In the genomic region with DNA sequence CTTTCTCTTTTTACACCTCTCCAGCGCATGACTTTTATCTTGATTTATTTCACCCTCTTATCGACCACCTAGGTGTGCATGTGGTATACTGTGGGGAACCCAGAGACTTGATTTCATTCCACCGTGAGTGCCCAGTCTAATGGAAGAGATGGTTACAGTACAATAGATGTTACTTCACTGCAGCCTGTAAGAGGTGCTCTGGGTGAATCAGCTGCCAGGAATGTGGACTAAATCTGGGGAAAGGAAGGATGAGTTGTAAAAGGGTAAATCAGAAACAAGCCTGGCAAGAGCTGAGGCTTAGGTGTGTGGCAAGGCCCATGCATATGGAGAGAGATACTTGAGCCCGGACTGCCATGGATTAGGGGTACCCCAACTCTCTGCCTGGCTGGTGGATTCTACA, we compare ENCODE assay signal across 11 cellular contexts. TPM values are rescaled to one million over a fixed set of nuclear protein-coding genes. Genes with fewer than 3 reads are reported as not detected.
A peak's percentile ranks its signal among the peaks of the same experiment; 100 is the strongest.
DNase-seq lines count a peak whose midpoint lies in the region; ATAC-seq and FAIRE-seq lines count a peak whose summit lies in the region.
"Had no signal": no experiment of that assay in that cellular context is flagged by ENCODE, and none has a peak within 500 bp of the region (broad histone marks: within the 10 kb centered on the region; RNA-seq: fewer than 3 reads in every experiment).

No MANE protein-coding gene starts in this region.

- peak; percentile 81 for DNase-seq in AG08395 (ENCODE audit: low spot score)
- DNase-seq in HTR-8/SVneo (ENCODE audit: insufficient read length, low spot score): peak; percentile 69
- peak; percentile 29 for DNase-seq in dermis blood vessel endothelial cell
- DNase-seq in lung microvascular endothelial cell (ENCODE audit: low read depth in 2 of 2): peak; percentile 42 to 43
- no peak for DNase-seq in activated naive CD4-positive, alpha-beta T cell treated with anti-CD3 and anti-CD28 coated beads, Interleukin-2, amount 50 U/mL, for 72 hours (ENCODE audit: low spot score in 2 of 2)
- DNase-seq in NCI-H82 (lab: John Stamatoyannopoulos, UW): no peak
- DNase-seq in NCI-H1930 (lab: John Stamatoyannopoulos, UW): no peak
- no peak for DNase-seq in activated T-helper 1 cell treated with anti-CD3 and anti-CD28 coated beads, Interleukin-12 subunit alpha, Interleukin-12 subunit beta, Interleukin-2, Interleukin-4 antibody, amounts not matched to agents 30 ng/mL and 10 ng/mL and 1 ng/mL, durations not matched to agents 14 hours and 24 hours and 36 hours (ENCODE audit: low spot score)
- DNase-seq: DMS153; stimulated activated naive CD4-positive, alpha-beta T cell treated with Interleukin-2 at 50 U/mL for 16 hours had no signal

- H3K27ac Mint-ChIP-seq in activated naive CD4-positive, alpha-beta T cell treated with anti-CD3 and anti-CD28 coated beads, Interleukin-2, amount 50 U/mL, for 72 hours: no peak overlapping the region
- no peak overlapping the region for H3K27ac Mint-ChIP-seq in activated T-helper 1 cell treated with anti-CD3 and anti-CD28 coated beads, Interleukin-12 subunit alpha, Interleukin-12 subunit beta, Interleukin-2, Interleukin-4 antibody, amounts not matched to agents 30 ng/mL and 10 ng/mL and 1 ng/mL, durations not matched to agents 14 hours and 24 hours and 36 hours

- no peak overlapping the region for H3K4me3 Mint-ChIP-seq in activated T-helper 1 cell treated with anti-CD3 and anti-CD28 coated beads, Interleukin-12 subunit alpha, Interleukin-12 subunit beta, Interleukin-2, Interleukin-4 antibody, amounts not matched to agents 30 ng/mL and 10 ng/mL and 1 ng/mL, durations not matched to agents 14 hours and 24 hours and 36 hours

- H3K9me3 Mint-ChIP-seq in activated naive CD4-positive, alpha-beta T cell treated with anti-CD3 and anti-CD28 coated beads, Interleukin-2, amount 50 U/mL, for 72 hours: no peaks in the 10 kb centered on the region
- H3K9me3 Mint-ChIP-seq in activated T-helper 1 cell treated with anti-CD3 and anti-CD28 coated beads, Interleukin-12 subunit alpha, Interleukin-12 subunit beta, Interleukin-2, Interleukin-4 antibody, amounts not matched to agents 30 ng/mL and 10 ng/mL and 1 ng/mL, durations not matched to agents 14 hours and 24 hours and 36 hours: no peaks in the 10 kb centered on the region

- no peaks in the 10 kb centered on the region for H3K27me3 Mint-ChIP-seq in activated T-helper 1 cell treated with anti-CD3 and anti-CD28 coated beads, Interleukin-12 subunit alpha, Interleukin-12 subunit beta, Interleukin-2, Interleukin-4 antibody, amounts not matched to agents 30 ng/mL and 10 ng/mL and 1 ng/mL, durations not matched to agents 14 hours and 24 hours and 36 hours (ENCODE audit: insufficient read depth)

- intact Hi-C loops in activated T-helper 1 cell treated with anti-CD3 and anti-CD28 coated beads, Interleukin-12 subunit alpha, Interleukin-12 subunit beta, Interleukin-2, Interleukin-4 antibody, amounts not matched to agents 30 ng/mL and 10 ng/mL and 1 ng/mL, durations not matched to agents 14 hours and 24 hours and 36 hours (cut with micrococcal nuclease): no loop called here

- H3K36me3 Mint-ChIP-seq in activated naive CD4-positive, alpha-beta T cell treated with anti-CD3 and anti-CD28 coated beads, Interleukin-2, amount 50 U/mL, for 72 hours: peaks cover 12 to 50% of the 10 kb centered on the region in 2 donors
- H3K36me3 Mint-ChIP-seq in activated T-helper 1 cell treated with anti-CD3 and anti-CD28 coated beads, Interleukin-12 subunit alpha, Interleukin-12 subunit beta, Interleukin-2, Interleukin-4 antibody, amounts not matched to agents 30 ng/mL and 10 ng/mL and 1 ng/mL, durations not matched to agents 14 hours and 24 hours and 36 hours (ENCODE audit: low read depth): peaks cover 20% of the 10 kb centered on the region

- H3K4me1 Mint-ChIP-seq in activated T-helper 1 cell treated with anti-CD3 and anti-CD28 coated beads, Interleukin-12 subunit alpha, Interleukin-12 subunit beta, Interleukin-2, Interleukin-4 antibody, amounts not matched to agents 30 ng/mL and 10 ng/mL and 1 ng/mL, durations not matched to agents 14 hours and 24 hours and 36 hours (ENCODE audit: low read depth): peaks cover 68% of the 10 kb centered on the region

- ATAC-seq in activated naive CD4-positive, alpha-beta T cell treated with anti-CD3 and anti-CD28 coated beads, Interleukin-2, amount 50 U/mL, for 72 hours: no peak
- ATAC-seq: activated CD4-positive, CD25-positive, alpha-beta regulatory T cell treated with anti-CD3 and anti-CD28 coated beads, Interleukin-2, amount 50 U/mL, for 24 hours had no signal

- FAIRE-seq in HTR-8/SVneo (lab: Jason Lieb, UNC): peak; percentile 86

RNA-seq across cellular contexts. Expression of gene STK35, which starts 7.4 kb away (rescaled TPM):
- total RNA-seq in dermis blood vessel endothelial cell (27.2 and 30.8 TPM in 2 replicates), lung microvascular endothelial cell (9.6 and 12.5 TPM in 2 replicates)
- 10 to 100 TPM; 23.5 to 23.8 TPM for total RNA-seq in activated naive CD4-positive, alpha-beta T cell treated with anti-CD3 and anti-CD28 coated beads, Interleukin-2, amount 50 U/mL, for 72 hours
- 20.7 and 21.3 TPM in 2 replicates for total RNA-seq in activated T-helper 1 cell treated with anti-CD3 and anti-CD28 coated beads, Interleukin-12 subunit alpha, Interleukin-12 subunit beta, Interleukin-2, Interleukin-4 antibody, amounts not matched to agents 30 ng/mL and 10 ng/mL and 1 ng/mL, durations not matched to agents 14 hours and 24 hours and 36 hours

Comparison
In these comparisons a context has a peak if more than half of its experiments do, and no peak if none do; other contexts are left out.
1. DNase-seq: peak in AG08395 (single experiment), HTR-8/SVneo (single experiment), dermis blood vessel endothelial cell (single experiment) and lung microvascular endothelial cell (2 of 2); none in activated naive CD4-positive, alpha-beta T cell treated with anti-CD3 and anti-CD28 coated beads, Interleukin-2, amount 50 U/mL, for 72 hours (0 of 2), NCI-H82 (single experiment), NCI-H1930 (0 of 2) and activated T-helper 1 cell treated with anti-CD3 and anti-CD28 coated beads, Interleukin-12 subunit alpha, Interleukin-12 subunit beta, Interleukin-2, Interleukin-4 antibody, amounts not matched to agents 30 ng/mL and 10 ng/mL and 1 ng/mL, durations not matched to agents 14 hours and 24 hours and 36 hours (single experiment).